In genomic region chr7:114086491-114086905, GRCh38 we compare ENCODE assay signal across 8 cellular contexts.
A peak's percentile ranks its signal among the peaks of the same experiment; 100 is the strongest.
DNase-seq lines count a peak whose midpoint lies in the region; ATAC-seq, FAIRE-seq and TF ChIP-seq lines count a peak whose summit lies in the region.

No MANE protein-coding gene starts in this region.

- H3K9ac ChIP-seq in astrocyte (ENCODE audit: low read length) (peak overlapping the region; percentile 79), iPS-20b (ENCODE audit: low read depth, low read length) (no peak overlapping the region)

- DNase-seq in CD4-positive, alpha-beta T cell, result no peak
- DNase-seq in astrocyte (ENCODE audit: low read depth), result no peak
- DNase-seq in hippocampal formation (lab: John Stamatoyannopoulos, UW), result no peak
- DNase-seq in NCI-H2081 treated with DMSO at 0.1 percent for 48 hours (lab: John Stamatoyannopoulos, UW), result no peak
- no peak for DNase-seq in EL

- no peaks in the 10 kb centered on the region for H3K9me3 ChIP-seq in CD4-positive, alpha-beta T cell (ENCODE audit: control insufficient read depth, low read length)
- H3K9me3 ChIP-seq in astrocyte (ENCODE audit: insufficient read depth, low read depth, low read length), result peaks cover 4% of the 10 kb centered on the region
- H3K9me3 ChIP-seq in iPS-20b (ENCODE audit: insufficient read depth, low read depth, low read length), result no peaks in the 10 kb centered on the region

- no peak overlapping the region for H3K27ac ChIP-seq in CD4-positive, alpha-beta T cell (ENCODE audit: low read depth, low read length)
- H3K27ac ChIP-seq in astrocyte (ENCODE audit: low read depth, low read length) (no peak overlapping the region), iPS-20b (ENCODE audit: low read length) (no peak overlapping the region)

- CTCF ChIA-PET in CD4-positive, alpha-beta T cell (lab: Charles Lee), result no interaction called here

- H3K27ac Mint-ChIP-seq in CD4-positive, alpha-beta T cell, result no peak overlapping the region
- peak overlapping the region; percentile 81 for H3K27ac Mint-ChIP-seq in astrocyte (ENCODE audit: unreplicated experiment)
- H3K27ac Mint-ChIP-seq in stimulated activated memory B cell treated with anti-CD40 and anti-IgM and Interleukin-4, amounts not matched to agents 10 μg/mL and 1 μg/mL and 100 μg/mL, for 72 hours, result no peak overlapping the region

- no peaks in the 10 kb centered on the region for H3K36me3 Mint-ChIP-seq in CD4-positive, alpha-beta T cell (ENCODE audit: low read depth)
- no peaks in the 10 kb centered on the region for H3K36me3 Mint-ChIP-seq in astrocyte (ENCODE audit: low read depth, unreplicated experiment)
- no peaks in the 10 kb centered on the region for H3K36me3 Mint-ChIP-seq in stimulated activated memory B cell treated with anti-CD40 and anti-IgM and Interleukin-4, amounts not matched to agents 10 μg/mL and 1 μg/mL and 100 μg/mL, for 72 hours

- no peak for TF ChIP-seq CTCF in CD4-positive, alpha-beta T cell (IDR thresholded peaks at IDR 0.05)
- TF ChIP-seq CTCF in astrocyte (IDR thresholded peaks at IDR 0.05; ENCODE audit: insufficient read depth, low read depth, low read length), result no peak

- peak overlapping the region; percentile 86 for H2AFZ ChIP-seq in astrocyte (ENCODE audit: low read depth, low read length)

- peaks cover 23% of the 10 kb centered on the region for H3K4me1 ChIP-seq in astrocyte (ENCODE audit: insufficient read depth, low read length)
- H3K4me1 ChIP-seq in iPS-20b (ENCODE audit: insufficient read depth, low read length), result peaks cover 5% of the 10 kb centered on the region; the same call in 1 of the 2 replicates

- intact Hi-C loops in CD4-positive, alpha-beta T cell (cut with DNase I, micrococcal nuclease), result no loop called here

- no peaks in the 10 kb centered on the region for H4K20me1 ChIP-seq in astrocyte (ENCODE audit: insufficient read depth, low read length)

- POLR2A ChIA-PET in CD4-positive, alpha-beta T cell (lab: Charles Lee), result no interaction called here

- ATAC-seq in CD4-positive, alpha-beta T cell (ENCODE audit: poor library complexity), result no peak
- peak; percentile 31 for ATAC-seq in HG02885 (IDR thresholded peaks at IDR 0.05; ENCODE audit: poor library complexity, unreplicated experiment)
- ATAC-seq in stimulated activated memory B cell treated with anti-CD40 and anti-IgM and Interleukin-4, amounts not matched to agents 10 μg/mL and 1 μg/mL and 100 μg/mL, for 72 hours, result peak; percentile 47

- H3K9me3 Mint-ChIP-seq in CD4-positive, alpha-beta T cell, result no peaks in the 10 kb centered on the region
- no peaks in the 10 kb centered on the region for H3K9me3 Mint-ChIP-seq in astrocyte (ENCODE audit: unreplicated experiment)
- H3K9me3 Mint-ChIP-seq in stimulated activated memory B cell treated with anti-CD40 and anti-IgM and Interleukin-4, amounts not matched to agents 10 μg/mL and 1 μg/mL and 100 μg/mL, for 72 hours, result no peaks in the 10 kb centered on the region

- H3K79me2 ChIP-seq in astrocyte (ENCODE audit: insufficient read depth, low read length), result no peaks in the 10 kb centered on the region

- peak overlapping the region; percentile 60 for H3K4me3 Mint-ChIP-seq in CD4-positive, alpha-beta T cell
- H3K4me3 Mint-ChIP-seq in astrocyte (ENCODE audit: unreplicated experiment), result peak overlapping the region; percentile 96
- H3K4me3 Mint-ChIP-seq in stimulated activated memory B cell treated with anti-CD40 and anti-IgM and Interleukin-4, amounts not matched to agents 10 μg/mL and 1 μg/mL and 100 μg/mL, for 72 hours, result peak overlapping the region; percentile 72

- peaks cover 82% of the 10 kb centered on the region for H3K27me3 ChIP-seq in CD4-positive, alpha-beta T cell (ENCODE audit: control insufficient read depth, insufficient read depth, low read length)
- H3K27me3 ChIP-seq in astrocyte (ENCODE audit: insufficient read depth, low read length) (peaks cover 28% of the 10 kb centered on the region), iPS-20b (ENCODE audit: insufficient read depth, low read length) (peaks cover 92% of the 10 kb centered on the region)

- no peak for FAIRE-seq in astrocyte (lab: Jason Lieb, UNC)

- H3K27me3 Mint-ChIP-seq in CD4-positive, alpha-beta T cell, result peaks cover 64% of the 10 kb centered on the region
- peaks cover 32% of the 10 kb centered on the region for H3K27me3 Mint-ChIP-seq in astrocyte (ENCODE audit: low read depth, unreplicated experiment)
- H3K27me3 Mint-ChIP-seq in stimulated activated memory B cell treated with anti-CD40 and anti-IgM and Interleukin-4, amounts not matched to agents 10 μg/mL and 1 μg/mL and 100 μg/mL, for 72 hours, result peaks cover 64% of the 10 kb centered on the region

- no peaks in the 10 kb centered on the region for H3K36me3 ChIP-seq in astrocyte (ENCODE audit: insufficient read depth, low read length)
- H3K36me3 ChIP-seq in iPS-20b (ENCODE audit: insufficient read depth, low read depth, low read length), result no peaks in the 10 kb centered on the region

- H3K4me3 ChIP-seq in astrocyte (ENCODE audit: insufficient read depth, low read depth, low read length) (peak overlapping the region; percentile 87), iPS-20b (ENCODE audit: low read length) (peak overlapping the region; percentile 90)

- H3K4me1 Mint-ChIP-seq in CD4-positive, alpha-beta T cell (ENCODE audit: low read depth), result peaks cover 36% of the 10 kb centered on the region
- H3K4me1 Mint-ChIP-seq in astrocyte (ENCODE audit: low read depth, unreplicated experiment), result peaks cover 2% of the 10 kb centered on the region
- H3K4me1 Mint-ChIP-seq in stimulated activated memory B cell treated with anti-CD40 and anti-IgM and Interleukin-4, amounts not matched to agents 10 μg/mL and 1 μg/mL and 100 μg/mL, for 72 hours, result peaks cover 52% of the 10 kb centered on the region

- H3K4me2 ChIP-seq in astrocyte (ENCODE audit: low read length), result peak overlapping the region; percentile 99
